ENCODE assay signal across 1 cellular context in genomic region chr1:244836598-244836997, GRCh38.
TF ChIP-seq lines count a peak whose summit lies in the region.

No MANE protein-coding gene starts in this region.

TF ChIP-seq in SK-N-SH, 30 proteins besides CTCF, POLR2A, EP300 and RAD21 (continued from another document):
- TF ChIP-seq CHD2 (IDR thresholded peaks at IDR 0.05; ENCODE audit: low read length, partially characterized antibody) (no peak), FOXM1 (IDR thresholded peaks at IDR 0.05; ENCODE audit: low read depth) (no peak), TEAD4 (IDR thresholded peaks at IDR 0.05; ENCODE audit: borderline replicate concordance, insufficient read depth) (no peak), MXI1 (IDR thresholded peaks at IDR 0.05; ENCODE audit: low read depth, low read length) (no peak), RFX5 (IDR thresholded peaks at IDR 0.05; ENCODE audit: low read length) (no peak), MAX (IDR thresholded peaks at IDR 0.05; ENCODE audit: low read depth) (no peak)
